Comparison of ENCODE assay signal across 31 cellular contexts in genomic region chr2:119289093-119289492, GRCh38.
DNase-seq lines count a peak whose midpoint lies in the region; ATAC-seq, FAIRE-seq and TF ChIP-seq lines count a peak whose summit lies in the region.
"Had no signal": no experiment of that assay in that cellular context is flagged by ENCODE, and none has a peak within 500 bp of the region (broad histone marks: within the 10 kb centered on the region; RNA-seq: fewer than 3 reads in every experiment).

No MANE protein-coding gene starts in this region.

- TF ChIP-seq POLR2A in breast epithelium (IDR thresholded peaks at IDR 0.05) (no peak), testis (IDR thresholded peaks at IDR 0.05) (no peak)

- H3K27ac ChIP-seq in breast epithelium (peak overlapping the region; percentile 70 to 78), testis (peak overlapping the region in 1 of 2 donors; percentile 61)
- H3K27ac ChIP-seq: neutrophil, RWPE1, tibial nerve had no signal

- FAIRE-seq in HTR-8/SVneo (lab: Jason Lieb, UNC), result no peak
- FAIRE-seq: endothelial cell of umbilical vein, kidney had no signal

- H3K4me1 ChIP-seq in breast epithelium, result no peaks in the 10 kb centered on the region
- peaks cover 21% of the 10 kb centered on the region for H3K4me1 ChIP-seq in testis
- H3K4me1 ChIP-seq in HAP-1, result peaks cover 5% of the 10 kb centered on the region

- intact Hi-C loops in Right ventricle myocardium superior (cut with DNase I) (no loop called here), left cardiac atrium (cut with DNase I) (loop anchor here in 1 of 2 donors (10.0 kb wide), 1 partner anchor 404 kb away; no protein-coding TSS in a partner anchor), breast epithelium (cut with DNase I; ENCODE audit: low total_unique reads) (loop anchor here (5.0 kb wide), 1 partner anchor 407 kb away; no protein-coding TSS in a partner anchor), testis (cut with DNase I; ENCODE audit: low total_unique reads) (no loop called here)

- H3K27me3 ChIP-seq in breast epithelium (no peaks in the 10 kb centered on the region), testis (no peaks in the 10 kb centered on the region), HAP-1 (ENCODE audit: low read depth) (no peaks in the 10 kb centered on the region)
- H3K27me3 ChIP-seq: MG63, neutrophil, tibial nerve had no signal

- DNase-seq in Right ventricle myocardium superior (no peak), left cardiac atrium (no peak), breast epithelium (ENCODE audit: low spot score in 2 of 2) (peak in 1 of 2 donors; percentile 56), pons (ENCODE audit: low spot score) (peak; percentile 42), testis (peak; percentile 78), HAP-1 (ENCODE audit: low spot score in 2 of 2) (no peak), HTR-8/SVneo (ENCODE audit: insufficient read length, low spot score) (no peak)
- DNase-seq: activated CD4-positive, alpha-beta memory T cell treated with anti-CD3 and anti-CD28 coated beads for 36 hours; activated CD4-positive, CD25-positive, alpha-beta regulatory T cell treated with anti-CD3 and anti-CD28 coated beads, Interleukin-2, amount 50 U/mL, for 72 hours; activated CD8-positive, alpha-beta memory T cell treated with anti-CD3 and anti-CD28 coated beads, Interleukin-2, amount 50 U/mL, for 48 hours; anterior cingulate cortex; central memory CD4-positive, alpha-beta T cell; DMS79; GDM1; kidney; MG63; NCI-H1417; NCI-H2029 treated with DMSO at 0.1 percent for 48 hours; NCI-H345; NCI-H774; SK-N-SH; stimulated activated naive CD8-positive, alpha-beta T cell treated with anti-CD3 and anti-CD28 coated beads, Interleukin-15, Interleukin-2, amounts not matched to agents 100 U/mL and 50 U/mL, for 24 hours; T-helper 2 cell had no signal

- H3K36me3 ChIP-seq in breast epithelium (no peaks in the 10 kb centered on the region), testis (ENCODE audit: low read depth, missing control alignments) (no peaks in the 10 kb centered on the region), HAP-1 (replicated peaks) (no peaks in the 10 kb centered on the region)
- H3K36me3 ChIP-seq: MG63, neutrophil had no signal

- 47 to 51% methylated on average over 11 of the region's 11 CpGs for WGBS in testis, 2 donors

- peak; percentile 19 for ATAC-seq in Right ventricle myocardium superior (ENCODE audit: poor library complexity)
- no peak for ATAC-seq in left cardiac atrium
- ATAC-seq in HG03025 (IDR thresholded peaks at IDR 0.05; ENCODE audit: low FRiP score, unreplicated experiment), result no peak
- ATAC-seq: activated naive CD4-positive, alpha-beta T cell treated with anti-CD3 and anti-CD28 coated beads, Interleukin-2, amount 50 U/mL, for 72 hours; activated T-helper 17 cell treated with anti-CD3 and anti-CD28 coated beads, Interleukin-2, amount 50 U/mL, for 72 hours; stimulated activated naive CD8-positive, alpha-beta T cell treated with anti-CD3 and anti-CD28 coated beads, Interleukin-15, Interleukin-2, amounts not matched to agents 100 U/mL and 50 U/mL, for 24 hours had no signal

- H3K9me3 ChIP-seq in breast epithelium, result no peaks in the 10 kb centered on the region
- no peaks in the 10 kb centered on the region for H3K9me3 ChIP-seq in testis
- H3K9me3 ChIP-seq in HAP-1, result no peaks in the 10 kb centered on the region
- H3K9me3 ChIP-seq: MG63, neutrophil, SK-N-SH, tibial nerve had no signal

- TF ChIP-seq CTCF in breast epithelium (IDR thresholded peaks at IDR 0.05) (no peak), testis (IDR thresholded peaks at IDR 0.05) (no peak)

- H3K4me3 ChIP-seq in breast epithelium (no peak overlapping the region), testis (no peak overlapping the region), HAP-1 (no peak overlapping the region)
- H3K4me3 ChIP-seq: MG63, skin epidermis, tibial nerve had no signal

- in situ Hi-C loops in HAP-1 (cut with MboI; ENCODE audit: low sequenced_read_pairs), result no loop called here

Comparison
In these comparisons a context has a peak if more than half of its experiments do, and no peak if none do; other contexts are left out.
1. DNase-seq: peak in pons (single experiment) and testis (single experiment); none in Right ventricle myocardium superior (single experiment), left cardiac atrium (single experiment), HAP-1 (0 of 2) and HTR-8/SVneo (single experiment).